In the genomic region with DNA sequence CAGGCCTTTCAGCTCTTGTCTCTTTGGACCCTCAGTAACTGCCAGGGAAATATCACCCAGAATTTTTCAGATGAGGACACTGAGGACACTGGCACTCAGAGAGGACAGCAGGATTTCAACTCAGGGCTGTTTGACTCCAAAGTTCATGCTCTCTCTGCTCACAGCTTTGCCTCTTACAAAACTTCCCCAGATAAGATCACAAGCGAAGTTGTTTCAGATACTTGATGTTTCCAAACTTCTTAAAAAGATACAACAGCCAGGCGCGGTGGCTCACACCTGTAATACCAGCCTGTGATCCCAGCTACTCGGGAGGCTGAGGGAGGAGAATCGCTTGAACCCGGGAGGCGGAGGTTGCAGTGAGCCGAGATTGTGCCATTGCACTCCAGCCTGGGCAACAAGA, we compare ENCODE assay signal across 26 cellular contexts.
"Had no signal": no experiment of that assay in that cellular context is flagged by ENCODE, and none has a peak within 500 bp of the region (broad histone marks: within the 10 kb centered on the region; RNA-seq: fewer than 3 reads in every experiment).

No MANE protein-coding gene starts in this region.

- H3K4me3 ChIP-seq: adrenal gland, ascending aorta, body of pancreas, SK-N-MC had no signal

- H3K36me3 ChIP-seq: adrenal gland, ascending aorta had no signal

- H3K9me3 ChIP-seq: adrenal gland, ascending aorta, body of pancreas had no signal

- DNase-seq: activated B cell treated with CpG ODN at 0.5 μM for 24 hours; activated CD4-positive, alpha-beta T cell treated with anti-CD3 and anti-CD28 coated beads for 1 hour; activated CD4-positive, alpha-beta T cell treated with anti-CD3 and anti-CD28 coated beads, Interleukin-2, amount 10 ng/mL, durations not matched to agents 24 days and 14 days; activated CD4-positive, alpha-beta T cell treated with anti-CD3 and anti-CD28 coated beads, Interleukin-2, amount 50 U/mL, for 48 hours; activated naive CD4-positive, alpha-beta T cell treated with anti-CD3 and anti-CD28 coated beads, Interleukin-2, amount 50 U/mL, for 16 hours; activated naive CD8-positive, alpha-beta T cell treated with anti-CD3 and anti-CD28 coated beads, Interleukin-2, amount 10 ng/mL, durations not matched to agents 7 days and 5 days; activated T-cell treated with anti-CD3 and anti-CD28 coated beads for 4 hours; activated T-cell treated with anti-CD3 and anti-CD28 coated beads, Interleukin-2, amount 50 U/mL, for 48 hours; body of pancreas; central memory CD4-positive, alpha-beta T cell; Karpas-422; MM.1S; NCI-H1092; NCI-H1417; NCI-H1930; NCI-H345; NCI-H510A; NCI-H526 treated with DMSO at 0.1 percent for 48 hours; NCI-H82; SIG-M5; T-cell; T-helper 2 cell; T1000 had no signal

- ATAC-seq: body of pancreas, T-cell had no signal

- H3K27ac ChIP-seq: adrenal gland, body of pancreas, SK-N-MC had no signal

- H3K27me3 ChIP-seq: adrenal gland, ascending aorta, body of pancreas had no signal

- H3K4me1 ChIP-seq: body of pancreas had no signal
